ENCODE assay signal across 11 cellular contexts in the genomic region with DNA sequence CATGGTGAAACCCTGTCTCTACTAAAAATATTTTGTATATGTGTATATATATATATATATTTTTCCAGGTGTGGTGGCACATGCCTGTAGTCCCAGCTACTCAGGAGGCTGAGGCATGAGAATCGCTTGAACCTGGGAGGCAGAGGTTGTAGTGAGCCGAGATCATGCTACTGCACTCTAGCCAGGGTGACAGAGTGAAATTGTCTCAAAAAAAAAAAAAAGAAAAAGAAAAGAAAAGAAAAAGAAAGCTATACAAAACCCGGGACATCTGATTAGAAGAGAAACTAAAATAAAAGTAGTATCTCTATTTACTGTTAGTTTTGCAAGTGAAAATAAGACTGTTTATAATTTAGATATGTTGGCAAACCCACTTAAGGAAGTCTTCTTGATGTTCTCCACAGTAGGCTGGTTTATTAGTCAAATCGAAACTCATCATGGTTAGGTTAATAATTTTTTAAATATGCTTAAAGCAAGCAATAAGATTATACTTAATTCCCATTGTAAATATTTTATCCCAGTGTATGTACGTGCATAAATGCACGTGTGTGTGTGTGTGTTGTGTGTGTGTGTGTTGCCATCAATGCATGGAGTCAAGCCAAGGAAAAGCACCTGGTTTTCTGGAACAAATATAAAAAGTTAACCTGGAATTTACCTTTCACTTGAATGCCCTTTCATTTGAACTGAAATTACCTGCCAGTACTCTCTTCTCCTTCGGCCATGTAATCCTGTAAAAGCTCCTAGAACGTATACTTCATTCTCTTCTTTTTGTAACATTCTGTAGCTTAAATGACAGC.
DNase-seq lines count a peak whose midpoint lies in the region; ATAC-seq lines count a peak whose summit lies in the region.
"Had no signal": no experiment of that assay in that cellular context is flagged by ENCODE, and none has a peak within 500 bp of the region (broad histone marks: within the 10 kb centered on the region; RNA-seq: fewer than 3 reads in every experiment).

No MANE protein-coding gene starts in this region.

- peak; percentile 69 for ATAC-seq in GM18519 (IDR thresholded peaks at IDR 0.05; ENCODE audit: low FRiP score, unreplicated experiment)
- peak; percentile 88 for ATAC-seq in GM21381 (IDR thresholded peaks at IDR 0.05; ENCODE audit: unreplicated experiment)
- ATAC-seq in HG03097 (IDR thresholded peaks at IDR 0.05; ENCODE audit: low FRiP score, unreplicated experiment), result peak; percentile 66

- no peaks in the 10 kb centered on the region for H3K27me3 Mint-ChIP-seq in dendritic cell treated with granulocyte-macrophage colony-stimulating factor and Interleukin-4, amounts not matched to agents 40 ng/mL and 50 ng/mL, for 4 days

- H3K9me3 Mint-ChIP-seq in dendritic cell treated with granulocyte-macrophage colony-stimulating factor and Interleukin-4, amounts not matched to agents 40 ng/mL and 50 ng/mL, for 4 days, result no peaks in the 10 kb centered on the region
- H3K9me3 Mint-ChIP-seq: brain had no signal

- DNase-seq in SW 1271 (lab: John Stamatoyannopoulos, UW) (no peak), cerebellar nuclear complex (lab: John Stamatoyannopoulos, UW) (no peak), COR-L47 (lab: John Stamatoyannopoulos, UW) (no peak), iPS-NIHi11 (ENCODE audit: low spot score) (no peak)
- DNase-seq: NCI-H526 treated with DMSO at 0.1 percent for 48 hours; stimulated activated CD4-positive, alpha-beta T cell treated with anti-CD3 and anti-CD28 coated beads, Interleukin-4, amount 100 ng/mL, for 1 hour had no signal

- H3K4me1 Mint-ChIP-seq in dendritic cell treated with granulocyte-macrophage colony-stimulating factor and Interleukin-4, amounts not matched to agents 40 ng/mL and 50 ng/mL, for 4 days (ENCODE audit: low read depth), result peaks cover 44% of the 10 kb centered on the region
- H3K4me1 Mint-ChIP-seq: brain had no signal

- H3K27ac Mint-ChIP-seq in dendritic cell treated with granulocyte-macrophage colony-stimulating factor and Interleukin-4, amounts not matched to agents 40 ng/mL and 50 ng/mL, for 4 days, result peak overlapping the region; percentile 38
- H3K27ac Mint-ChIP-seq: brain had no signal

- intact Hi-C loops in dendritic cell treated with granulocyte-macrophage colony-stimulating factor and Interleukin-4, amounts not matched to agents 40 ng/mL and 50 ng/mL, for 4 days (cut with micrococcal nuclease), result no loop called here

- H3K4me3 Mint-ChIP-seq in dendritic cell treated with granulocyte-macrophage colony-stimulating factor and Interleukin-4, amounts not matched to agents 40 ng/mL and 50 ng/mL, for 4 days, result no peak overlapping the region
- H3K4me3 Mint-ChIP-seq: brain had no signal

- H3K36me3 Mint-ChIP-seq in dendritic cell treated with granulocyte-macrophage colony-stimulating factor and Interleukin-4, amounts not matched to agents 40 ng/mL and 50 ng/mL, for 4 days (ENCODE audit: low read depth), result no peaks in the 10 kb centered on the region
- H3K36me3 Mint-ChIP-seq: brain had no signal
